ENCODE assay signal across 11 cellular contexts in the genomic region with DNA sequence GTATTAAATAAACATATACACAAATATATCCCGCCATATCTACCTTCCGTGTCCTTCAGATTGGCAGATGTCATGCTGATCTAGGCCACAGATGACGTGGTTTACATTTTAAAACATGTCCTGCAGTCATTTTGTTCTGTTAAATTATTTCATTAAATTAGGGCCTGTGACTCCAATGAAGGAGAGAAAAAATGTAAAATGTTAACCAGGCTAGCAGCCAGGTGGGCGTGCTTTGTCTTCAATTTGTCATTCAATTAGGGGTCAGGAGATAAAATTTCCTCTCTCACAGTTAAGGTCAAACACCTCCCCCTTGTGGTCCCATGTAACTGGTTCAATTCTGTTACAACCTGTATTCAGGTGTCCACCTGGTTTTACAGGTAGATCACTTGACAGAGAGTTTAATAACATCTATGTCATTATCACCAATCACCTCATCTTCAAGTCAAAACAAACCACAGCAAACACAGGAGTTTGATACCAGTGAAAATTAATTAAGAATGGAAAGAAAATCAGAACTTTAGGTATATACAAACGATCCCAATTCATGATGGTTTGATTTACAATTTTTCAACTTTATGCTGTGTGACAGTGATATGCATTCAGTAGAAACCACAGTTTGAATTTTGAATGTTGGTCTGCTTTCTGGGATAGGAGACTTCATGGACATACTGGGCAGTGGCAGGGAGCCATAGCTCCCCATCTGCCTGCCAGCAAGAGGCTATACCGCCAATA.
A peak's percentile ranks its signal among the peaks of the same experiment; 100 is the strongest.
DNase-seq lines count a peak whose midpoint lies in the region; ATAC-seq and TF ChIP-seq lines count a peak whose summit lies in the region.
"Had no signal": no experiment of that assay in that cellular context is flagged by ENCODE, and none has a peak within 500 bp of the region (broad histone marks: within the 10 kb centered on the region; RNA-seq: fewer than 3 reads in every experiment).

No MANE protein-coding gene starts in this region.

- intact Hi-C loops in A673 (cut with micrococcal nuclease; ENCODE audit: unreplicated experiment) = loop anchor here (10.0 kb wide), 1 partner anchor 171 kb away; no protein-coding TSS in a partner anchor

- TF ChIP-seq POLR2A in upper lobe of left lung (IDR thresholded peaks at IDR 0.05) = no peak

- CTCF ChIA-PET in A673 (lab: Charles Lee) = no interaction called here

- 80 to 81% methylated on average over 6 of the region's 6 CpGs for WGBS in upper lobe of left lung, 2 donors

- H3K4me1 Mint-ChIP-seq in stimulated activated naive CD8-positive, alpha-beta T cell treated with anti-CD3 and anti-CD28 coated beads, Interleukin-15, amount 100 ng/mL, for 72 hours = no peaks in the 10 kb centered on the region

- H3K4me3 Mint-ChIP-seq in stimulated activated naive CD8-positive, alpha-beta T cell treated with anti-CD3 and anti-CD28 coated beads, Interleukin-15, amount 100 ng/mL, for 72 hours = no peak overlapping the region
- H3K4me3 Mint-ChIP-seq: stimulated activated naive CD8-positive, alpha-beta T cell treated with anti-CD3 and anti-CD28 coated beads, Interleukin-15, Interleukin-2, amounts not matched to agents 100 ng/mL and 50 ng/mL, for 24 hours had no signal

- no peaks in the 10 kb centered on the region for H3K27me3 Mint-ChIP-seq in stimulated activated naive CD8-positive, alpha-beta T cell treated with anti-CD3 and anti-CD28 coated beads, Interleukin-15, amount 100 ng/mL, for 72 hours
- H3K27me3 Mint-ChIP-seq: stimulated activated naive CD8-positive, alpha-beta T cell treated with anti-CD3 and anti-CD28 coated beads, Interleukin-15, Interleukin-2, amounts not matched to agents 100 ng/mL and 50 ng/mL, for 24 hours had no signal

- H3K27ac Mint-ChIP-seq in stimulated activated naive CD8-positive, alpha-beta T cell treated with anti-CD3 and anti-CD28 coated beads, Interleukin-15, amount 100 ng/mL, for 72 hours = no peak overlapping the region
- H3K27ac Mint-ChIP-seq: stimulated activated naive CD8-positive, alpha-beta T cell treated with anti-CD3 and anti-CD28 coated beads, Interleukin-15, Interleukin-2, amounts not matched to agents 100 ng/mL and 50 ng/mL, for 24 hours had no signal

- no peaks in the 10 kb centered on the region for H3K9me3 Mint-ChIP-seq in stimulated activated naive CD8-positive, alpha-beta T cell treated with anti-CD3 and anti-CD28 coated beads, Interleukin-15, amount 100 ng/mL, for 72 hours
- H3K9me3 Mint-ChIP-seq: stimulated activated naive CD8-positive, alpha-beta T cell treated with anti-CD3 and anti-CD28 coated beads, Interleukin-15, Interleukin-2, amounts not matched to agents 100 ng/mL and 50 ng/mL, for 24 hours had no signal

- POLR2A ChIA-PET in A673 (lab: Charles Lee; ENCODE audit: low non-redundant PET) = no interaction called here

- no peaks in the 10 kb centered on the region for H3K9me3 ChIP-seq in A673 (ENCODE audit: low read depth, low read length, poor library complexity, severe bottlenecking)
- H3K9me3 ChIP-seq in upper lobe of left lung = no peaks in the 10 kb centered on the region

- H3K4me3 ChIP-seq in A673 (ENCODE audit: low read depth, low read length, poor library complexity, severe bottlenecking) = no peak overlapping the region
- no peak overlapping the region for H3K4me3 ChIP-seq in H7 (ENCODE audit: insufficient read depth, low read depth, low read length)
- H3K4me3 ChIP-seq in fibroblast of villous mesenchyme (ENCODE audit: low read depth, low read length) = no peak overlapping the region
- no peak overlapping the region for H3K4me3 ChIP-seq in upper lobe of left lung
- H3K4me3 ChIP-seq: GM23248 had no signal

- H3K27me3 ChIP-seq in A673 (replicated peaks; ENCODE audit: insufficient read depth, low read depth, low read length, poor library complexity) (no peaks in the 10 kb centered on the region), H7 (ENCODE audit: control insufficient read depth, insufficient read depth, low read length) (no peaks in the 10 kb centered on the region), upper lobe of left lung (no peaks in the 10 kb centered on the region)

- no peaks in the 10 kb centered on the region for H3K36me3 ChIP-seq in A673 (ENCODE audit: insufficient read depth, low read length, poor library complexity, severe bottlenecking)
- no peaks in the 10 kb centered on the region for H3K36me3 ChIP-seq in H7 (replicated peaks; ENCODE audit: control insufficient read depth, insufficient read depth, low read length)
- no peaks in the 10 kb centered on the region for H3K36me3 ChIP-seq in upper lobe of left lung

- peak; percentile 45; the same call in 1 of the 2 replicates for TF ChIP-seq CTCF in A673 (conservative IDR thresholded peaks at IDR 0.05; ENCODE audit: low read depth, low read length)
- peak; percentile 31 for TF ChIP-seq CTCF in fibroblast of villous mesenchyme (IDR thresholded peaks at IDR 0.05; ENCODE audit: insufficient read depth, low read depth, low read length)
- TF ChIP-seq CTCF in upper lobe of left lung (IDR thresholded peaks at IDR 0.05) = peak in 2 of 6 experiments; percentile 27 to 32

- no TSS peak for BruUV-seq in A673 (replicated peaks; lab: Mats Ljungman, UMichigan)

- DNase-seq in A673 (ENCODE audit: low spot score) (peak; percentile 12), H7 (peak; percentile 39), NCI-H510A treated with DMSO at 0.1 percent for 48 hours (lab: John Stamatoyannopoulos, UW) (peak; percentile 48), fibroblast of villous mesenchyme (ENCODE audit: low read depth) (no peak), HUDEP-2 (lab: John Stamatoyannopoulos, UW; ENCODE audit: unreplicated experiment in 76 of 76) (no peak), AG08395 (ENCODE audit: low spot score) (no peak), upper lobe of left lung (no peak)
- DNase-seq in stimulated activated naive CD8-positive, alpha-beta T cell treated with anti-CD3 and anti-CD28 coated beads, Interleukin-15, amount 100 ng/mL, for 72 hours = no peak
- DNase-seq: GM23248; NK-92 treated with Interleukin-12 subunit alpha and Interleukin-12 subunit beta, amount 100 ng/mL, for 24 hours had no signal

- TF ChIP-seq EP300 in upper lobe of left lung (IDR thresholded peaks at IDR 0.05) = no peak

- H3K27ac ChIP-seq in A673 (ENCODE audit: low read depth, low read length, poor library complexity, severe bottlenecking) (no peak overlapping the region), upper lobe of left lung (no peak overlapping the region)
- H3K27ac ChIP-seq: GM23248 had no signal

- no peak for ATAC-seq in stimulated activated naive CD8-positive, alpha-beta T cell treated with anti-CD3 and anti-CD28 coated beads, Interleukin-15, amount 100 ng/mL, for 72 hours
- no peak for ATAC-seq in upper lobe of left lung (ENCODE audit: low FRiP score in 2 of 2)

- H3K4me1 ChIP-seq in A673 (ENCODE audit: insufficient read depth, low read length, poor library complexity, severe bottlenecking) (no peaks in the 10 kb centered on the region), upper lobe of left lung (no peaks in the 10 kb centered on the region)

Comparison
In these comparisons a context has a peak if more than half of its experiments do, and no peak if none do; other contexts are left out.
1. DNase-seq: peak in A673 (single experiment), H7 (single experiment) and NCI-H510A treated with DMSO at 0.1 percent for 48 hours (single experiment); none in fibroblast of villous mesenchyme (single experiment), HUDEP-2 (0 of 76), stimulated activated naive CD8-positive, alpha-beta T cell treated with anti-CD3 and anti-CD28 coated beads, Interleukin-15, amount 100 ng/mL, for 72 hours (0 of 2), AG08395 (single experiment) and upper lobe of left lung (0 of 2).